In genomic region chr10:120613180-120613579, GRCh38 we compare ENCODE assay signal across 28 cellular contexts.
"Had no signal": no experiment of that assay in that cellular context is flagged by ENCODE, and none has a peak within 500 bp of the region (broad histone marks: within the 10 kb centered on the region; RNA-seq: fewer than 3 reads in every experiment).

No MANE protein-coding gene starts in this region.

- H3K27ac ChIP-seq: brain microvascular endothelial cell, Peyer's patch, RWPE1, VCaP had no signal

- ATAC-seq: activated naive CD4-positive, alpha-beta T cell treated with anti-CD3 and anti-CD28 coated beads, Interleukin-2, amount 50 U/mL, for 72 hours; activated naive CD8-positive, alpha-beta T cell treated with anti-CD3 and anti-CD28 coated beads, Interleukin-2, amount 50 U/mL, for 24 hours; activated T-cell treated with anti-CD3 and anti-CD28 coated beads, Interleukin-2, amount 50 U/mL, for 4 hours had no signal

- DNase-seq: activated CD4-positive, alpha-beta memory T cell treated with anti-CD3 and anti-CD28 coated beads for 36 hours; activated CD4-positive, alpha-beta T cell treated with anti-CD3 and anti-CD28 coated beads, Interleukin-2, amount 10 ng/mL, durations not matched to agents 7 days and 5 days; activated CD4-positive, CD25-positive, alpha-beta regulatory T cell; activated CD8-positive, alpha-beta memory T cell treated with anti-CD3 and anti-CD28 coated beads for 24 hours; activated effector memory CD4-positive, alpha-beta T cell treated with anti-CD3 and anti-CD28 coated beads, Interleukin-2, amount 50 U/mL, for 16 hours; activated naive CD4-positive, alpha-beta T cell treated with Interleukin-2 at 50 U/mL for 16 hours; activated naive CD8-positive, alpha-beta T cell treated with anti-CD3 and anti-CD28 coated beads, Interleukin-2, amount 50 U/mL, for 24 hours; activated T-cell treated with anti-CD3 and anti-CD28 coated beads, Interleukin-2, amount 50 U/mL, for 4 hours; amygdala; brain microvascular endothelial cell; caudate nucleus; Kasumi-1; KBM-7; NCI-H1048; NCI-H146; NCI-H1930; NCI-H2107; NCI-H345; NCI-H510A treated with DMSO at 0.1 percent for 48 hours; NCI-H69; NK-92 treated with Interleukin-12 subunit alpha and Interleukin-12 subunit beta, amount 100 ng/mL, for 24 hours; OCI-M1; Peyer's patch; SHP77 treated with DMSO at 0.1 percent for 48 hours; T-helper 1 cell had no signal

- H3K9me3 ChIP-seq: Peyer's patch had no signal

- H3K4me1 ChIP-seq: Peyer's patch had no signal

- H3K27me3 ChIP-seq: brain microvascular endothelial cell, Peyer's patch had no signal

- H3K4me3 ChIP-seq: Peyer's patch had no signal

- H3K36me3 ChIP-seq: brain microvascular endothelial cell, Peyer's patch had no signal
